ENCODE assay signal across 1 cellular context in genomic region chr6:16127471-16127870, GRCh38.
A peak's percentile ranks its signal among the peaks of the same experiment; 100 is the strongest.
TF ChIP-seq lines count a peak whose summit lies in the region.

No MANE protein-coding gene starts in this region.

TF ChIP-seq in HepG2, 621 proteins besides CTCF, POLR2A, EP300 and RAD21:
- TF ChIP-seq ZNF460 (CRISPR knock-in tag; IDR thresholded peaks at IDR 0.05; ENCODE audit: borderline replicate concordance) (peak; percentile 38; the same call in 1 of the 2 replicates), CEBPB (IDR thresholded peaks at IDR 0.05; ENCODE audit: borderline replicate concordance, low read depth, low read length) (peak; percentile 51), ZFP91 (CRISPR knock-in tag; IDR thresholded peaks at IDR 0.05; ENCODE audit: borderline replicate concordance) (no peak), ZNF770 (CRISPR knock-in tag; IDR thresholded peaks at IDR 0.05) (peak; percentile 69; the same call in 1 of the 2 replicates), EED (CRISPR knock-in tag; IDR thresholded peaks at IDR 0.05) (0 out of 2 replicates have a peak, but pooled peaks have one; percentile 23)
